ENCODE assay signal across 1 cellular context in genomic region chr10:17974505-17974904, GRCh38.
TF ChIP-seq lines count a peak whose summit lies in the region.

No MANE protein-coding gene starts in this region.

TF ChIP-seq in GM23338, 12 proteins besides CTCF, POLR2A, EP300 and RAD21 (continued from another document):
- TF ChIP-seq, protein P1, sequence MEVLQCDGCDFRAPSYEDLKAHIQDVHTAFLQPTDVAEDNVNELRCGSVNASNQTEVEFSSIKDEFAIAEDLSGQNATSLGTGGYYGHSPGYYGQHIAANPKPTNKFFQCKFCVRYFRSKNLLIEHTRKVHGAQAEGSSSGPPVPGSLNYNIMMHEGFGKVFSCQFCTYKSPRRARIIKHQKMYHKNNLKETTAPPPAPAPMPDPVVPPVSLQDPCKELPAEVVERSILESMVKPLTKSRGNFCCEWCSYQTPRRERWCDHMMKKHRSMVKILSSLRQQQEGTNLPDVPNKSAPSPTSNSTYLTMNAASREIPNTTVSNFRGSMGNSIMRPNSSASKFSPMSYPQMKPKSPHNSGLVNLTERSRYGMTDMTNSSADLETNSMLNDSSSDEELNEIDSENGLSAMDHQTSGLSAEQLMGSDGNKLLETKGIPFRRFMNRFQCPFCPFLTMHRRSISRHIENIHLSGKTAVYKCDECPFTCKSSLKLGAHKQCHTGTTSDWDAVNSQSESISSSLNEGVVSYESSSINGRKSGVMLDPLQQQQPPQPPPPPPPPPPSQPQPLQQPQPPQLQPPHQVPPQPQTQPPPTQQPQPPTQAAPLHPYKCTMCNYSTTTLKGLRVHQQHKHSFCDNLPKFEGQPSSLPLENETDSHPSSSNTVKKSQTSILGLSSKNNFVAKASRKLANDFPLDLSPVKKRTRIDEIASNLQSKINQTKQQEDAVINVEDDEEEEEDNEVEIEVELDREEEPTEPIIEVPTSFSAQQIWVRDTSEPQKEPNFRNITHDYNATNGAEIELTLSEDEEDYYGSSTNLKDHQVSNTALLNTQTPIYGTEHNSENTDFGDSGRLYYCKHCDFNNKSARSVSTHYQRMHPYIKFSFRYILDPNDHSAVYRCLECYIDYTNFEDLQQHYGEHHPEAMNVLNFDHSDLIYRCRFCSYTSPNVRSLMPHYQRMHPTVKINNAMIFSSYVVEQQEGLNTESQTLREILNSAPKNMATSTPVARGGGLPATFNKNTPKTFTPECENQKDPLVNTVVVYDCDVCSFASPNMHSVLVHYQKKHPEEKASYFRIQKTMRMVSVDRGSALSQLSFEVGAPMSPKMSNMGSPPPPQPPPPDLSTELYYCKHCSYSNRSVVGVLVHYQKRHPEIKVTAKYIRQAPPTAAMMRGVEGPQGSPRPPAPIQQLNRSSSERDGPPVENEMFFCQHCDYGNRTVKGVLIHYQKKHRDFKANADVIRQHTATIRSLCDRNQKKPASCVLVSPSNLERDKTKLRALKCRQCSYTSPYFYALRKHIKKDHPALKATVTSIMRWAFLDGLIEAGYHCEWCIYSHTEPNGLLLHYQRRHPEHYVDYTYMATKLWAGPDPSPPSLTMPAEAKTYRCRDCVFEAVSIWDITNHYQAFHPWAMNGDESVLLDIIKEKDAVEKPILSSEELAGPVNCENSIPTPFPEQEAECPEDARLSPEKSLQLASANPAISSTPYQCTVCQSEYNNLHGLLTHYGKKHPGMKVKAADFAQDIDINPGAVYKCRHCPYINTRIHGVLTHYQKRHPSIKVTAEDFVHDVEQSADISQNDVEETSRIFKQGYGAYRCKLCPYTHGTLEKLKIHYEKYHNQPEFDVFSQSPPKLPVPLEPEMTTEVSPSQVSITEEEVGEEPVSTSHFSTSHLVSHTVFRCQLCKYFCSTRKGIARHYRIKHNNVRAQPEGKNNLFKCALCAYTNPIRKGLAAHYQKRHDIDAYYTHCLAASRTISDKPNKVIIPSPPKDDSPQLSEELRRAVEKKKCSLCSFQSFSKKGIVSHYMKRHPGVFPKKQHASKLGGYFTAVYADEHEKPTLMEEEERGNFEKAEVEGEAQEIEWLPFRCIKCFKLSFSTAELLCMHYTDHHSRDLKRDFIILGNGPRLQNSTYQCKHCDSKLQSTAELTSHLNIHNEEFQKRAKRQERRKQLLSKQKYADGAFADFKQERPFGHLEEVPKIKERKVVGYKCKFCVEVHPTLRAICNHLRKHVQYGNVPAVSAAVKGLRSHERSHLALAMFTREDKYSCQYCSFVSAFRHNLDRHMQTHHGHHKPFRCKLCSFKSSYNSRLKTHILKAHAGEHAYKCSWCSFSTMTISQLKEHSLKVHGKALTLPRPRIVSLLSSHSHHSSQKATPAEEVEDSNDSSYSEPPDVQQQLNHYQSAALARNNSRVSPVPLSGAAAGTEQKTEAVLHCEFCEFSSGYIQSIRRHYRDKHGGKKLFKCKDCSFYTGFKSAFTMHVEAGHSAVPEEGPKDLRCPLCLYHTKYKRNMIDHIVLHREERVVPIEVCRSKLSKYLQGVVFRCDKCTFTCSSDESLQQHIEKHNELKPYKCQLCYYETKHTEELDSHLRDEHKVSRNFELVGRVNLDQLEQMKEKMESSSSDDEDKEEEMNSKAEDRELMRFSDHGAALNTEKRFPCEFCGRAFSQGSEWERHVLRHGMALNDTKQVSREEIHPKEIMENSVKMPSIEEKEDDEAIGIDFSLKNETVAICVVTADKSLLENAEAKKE (CRISPR knock-in tag; IDR thresholded peaks at IDR 0.05) = no peak
- no peak for TF ChIP-seq ZNF114 (CRISPR knock-in tag; IDR thresholded peaks at IDR 0.05)
- TF ChIP-seq JUNB (IDR thresholded peaks at IDR 0.05; ENCODE audit: unreplicated experiment) = no peak
- TF ChIP-seq REST (IDR thresholded peaks at IDR 0.05; ENCODE audit: unreplicated experiment) = no peak
- no peak for TF ChIP-seq POLR2AphosphoS5 (IDR thresholded peaks at IDR 0.05; ENCODE audit: low read depth)
- no peak for TF ChIP-seq EZH2phosphoT487 (IDR thresholded peaks at IDR 0.05; ENCODE audit: unreplicated experiment)
